28 cellular contexts compared by ENCODE assay signal in the genomic region with DNA sequence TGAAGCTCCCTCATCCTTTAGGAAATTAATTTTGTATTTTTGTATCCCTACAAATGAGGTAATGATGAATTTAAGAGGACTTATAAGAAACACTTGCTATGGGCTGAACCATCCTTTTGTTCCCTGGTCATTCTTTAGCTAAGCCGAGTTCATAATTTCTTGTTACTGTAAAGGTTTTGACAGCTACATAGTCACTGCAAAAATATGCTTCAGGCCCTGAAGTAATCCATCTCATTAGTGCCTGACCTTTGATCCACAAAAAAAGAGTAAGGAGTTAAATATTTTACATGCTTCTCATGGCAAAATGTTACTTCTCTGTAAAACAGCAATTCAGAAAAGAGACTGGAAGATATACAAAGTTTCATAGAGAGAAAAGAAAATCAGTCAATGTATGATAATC.
DNase-seq lines count a peak whose midpoint lies in the region; ATAC-seq, FAIRE-seq and TF ChIP-seq lines count a peak whose summit lies in the region.
"Had no signal": no experiment of that assay in that cellular context is flagged by ENCODE, and none has a peak within 500 bp of the region (broad histone marks: within the 10 kb centered on the region; RNA-seq: fewer than 3 reads in every experiment).

No MANE protein-coding gene starts in this region.

- H3K9me3 ChIP-seq in astrocyte (ENCODE audit: insufficient read depth, low read depth, low read length) (no peaks in the 10 kb centered on the region), body of pancreas (no peaks in the 10 kb centered on the region), heart right ventricle (peaks cover 0 to 9% (median 0%) of the 10 kb centered on the region in 11 donors)
- H3K9me3 ChIP-seq: right atrium auricular region, transverse colon had no signal

- no peak overlapping the region for H3K4me2 ChIP-seq in astrocyte (ENCODE audit: low read length)
- H3K4me2 ChIP-seq: hepatocyte had no signal

- H3K4me3 Mint-ChIP-seq in astrocyte (ENCODE audit: unreplicated experiment) = no peak overlapping the region
- H3K4me3 Mint-ChIP-seq: activated CD8-positive, alpha-beta T cell treated with anti-CD3 and anti-CD28 coated beads, Interleukin-2, amount 10 ng/mL, durations not matched to agents 7 days and 5 days; activated naive CD4-positive, alpha-beta T cell treated with anti-CD3 and anti-CD28 coated beads, Interleukin-2, amount 50 U/mL, for 24 hours; CD4-positive, alpha-beta memory T cell; IgD-negative memory B cell; neural crest cell had no signal

- H3K36me3 ChIP-seq in astrocyte (ENCODE audit: insufficient read depth, low read length) = no peaks in the 10 kb centered on the region
- H3K36me3 ChIP-seq in body of pancreas (replicated peaks in 1 of 2; ENCODE audit: insufficient read depth in 1 of 2, low read depth in 2 of 2) = no peaks in the 10 kb centered on the region
- no peaks in the 10 kb centered on the region for H3K36me3 ChIP-seq in heart right ventricle
- H3K36me3 ChIP-seq: breast epithelium, right atrium auricular region, transverse colon had no signal

- peak; percentile 50 for FAIRE-seq in H54 (lab: Jason Lieb, UNC)
- FAIRE-seq in astrocyte (lab: Jason Lieb, UNC) = peak; percentile 5
- FAIRE-seq: H1, keratinocyte had no signal

- H3K36me3 Mint-ChIP-seq in astrocyte (ENCODE audit: low read depth, unreplicated experiment) = no peaks in the 10 kb centered on the region
- H3K36me3 Mint-ChIP-seq: activated naive CD4-positive, alpha-beta T cell treated with anti-CD3 and anti-CD28 coated beads, Interleukin-2, amount 50 U/mL, for 24 hours; CD4-positive, alpha-beta memory T cell; IgD-negative memory B cell had no signal

- no peak overlapping the region for H2AFZ ChIP-seq in astrocyte (ENCODE audit: low read depth, low read length)
- H2AFZ ChIP-seq: hepatocyte had no signal

- H3K79me2 ChIP-seq in astrocyte (ENCODE audit: insufficient read depth, low read length) = no peaks in the 10 kb centered on the region
- H3K79me2 ChIP-seq: hepatocyte had no signal

- H3K4me1 Mint-ChIP-seq in astrocyte (ENCODE audit: low read depth, unreplicated experiment) = peaks cover 14% of the 10 kb centered on the region
- H3K4me1 Mint-ChIP-seq: activated naive CD4-positive, alpha-beta T cell treated with anti-CD3 and anti-CD28 coated beads, Interleukin-2, amount 50 U/mL, for 24 hours; CD4-positive, alpha-beta memory T cell; IgD-negative memory B cell; neural crest cell had no signal

- H3K9ac ChIP-seq in astrocyte (ENCODE audit: low read length) = no peak overlapping the region

- DNase-seq in A172 (ENCODE audit: low spot score) = peak; percentile 65
- DNase-seq in H54 (ENCODE audit: insufficient read length, low spot score) = no peak
- peak; percentile 87 for DNase-seq in astrocyte (ENCODE audit: low read depth)
- DNase-seq in foreskin fibroblast = peak; percentile 72 to 86
- no peak for DNase-seq in NCI-H2107 treated with DMSO at 0.1 percent for 48 hours (lab: John Stamatoyannopoulos, UW; ENCODE audit: unreplicated experiment)
- no peak for DNase-seq in body of pancreas
- no peak for DNase-seq in SHP77 treated with DMSO at 0.1 percent for 48 hours (lab: John Stamatoyannopoulos, UW)
- DNase-seq in heart right ventricle = no peak
- DNase-seq: activated CD8-positive, alpha-beta T cell treated with anti-CD3 and anti-CD28 coated beads, Interleukin-2, amount 10 ng/mL, durations not matched to agents 7 days and 5 days; activated T-cell treated with anti-CD3 and anti-CD28 coated beads, Interleukin-2, amount 50 U/mL, for 48 hours; CD4-positive, alpha-beta memory T cell; DMS79; dorsolateral prefrontal cortex; midbrain; NCI-H1694 treated with DMSO at 0.1 percent for 48 hours; NCI-H446 treated with DMSO at 0.1 percent for 48 hours; stimulated activated naive CD4-positive, alpha-beta T cell treated with Interleukin-2 at 50 U/mL for 16 hours; transverse colon had no signal

- H3K27me3 ChIP-seq in astrocyte (ENCODE audit: insufficient read depth, low read length) = no peaks in the 10 kb centered on the region
- no peaks in the 10 kb centered on the region for H3K27me3 ChIP-seq in body of pancreas
- H3K27me3 ChIP-seq in heart right ventricle = no peaks in the 10 kb centered on the region
- H3K27me3 ChIP-seq: breast epithelium, dorsolateral prefrontal cortex, hepatocyte, right atrium auricular region, transverse colon had no signal

- no peak overlapping the region for H3K27ac Mint-ChIP-seq in astrocyte (ENCODE audit: unreplicated experiment)
- H3K27ac Mint-ChIP-seq: activated CD8-positive, alpha-beta T cell treated with anti-CD3 and anti-CD28 coated beads, Interleukin-2, amount 10 ng/mL, durations not matched to agents 7 days and 5 days; activated naive CD4-positive, alpha-beta T cell treated with anti-CD3 and anti-CD28 coated beads, Interleukin-2, amount 50 U/mL, for 24 hours; CD4-positive, alpha-beta memory T cell; IgD-negative memory B cell had no signal

- WGBS in body of pancreas, 2 donors = 28 to 35% methylated on average over 1 of the region's 1 CpG
- WGBS in heart right ventricle, 2 donors = 70 to 73% methylated on average over 1 of the region's 1 CpG

- peaks cover 17% of the 10 kb centered on the region for H3K27me3 Mint-ChIP-seq in astrocyte (ENCODE audit: low read depth, unreplicated experiment)
- H3K27me3 Mint-ChIP-seq: activated naive CD4-positive, alpha-beta T cell treated with anti-CD3 and anti-CD28 coated beads, Interleukin-2, amount 50 U/mL, for 24 hours; CD4-positive, alpha-beta memory T cell; IgD-negative memory B cell had no signal

- H3K4me3 ChIP-seq in astrocyte (ENCODE audit: insufficient read depth, low read depth, low read length) (no peak overlapping the region), foreskin fibroblast (ENCODE audit: low read depth in 1 of 2, low read length in 2 of 2) (no peak overlapping the region), body of pancreas (no peak overlapping the region), heart right ventricle (no peak overlapping the region)
- H3K4me3 ChIP-seq: breast epithelium, dorsolateral prefrontal cortex, hepatocyte, right atrium auricular region, transverse colon had no signal

- no peaks in the 10 kb centered on the region for H3K4me1 ChIP-seq in astrocyte (ENCODE audit: insufficient read depth, low read length)
- H3K4me1 ChIP-seq in body of pancreas = no peaks in the 10 kb centered on the region
- no peaks in the 10 kb centered on the region for H3K4me1 ChIP-seq in heart right ventricle
- H3K4me1 ChIP-seq: breast epithelium, right atrium auricular region, transverse colon had no signal

- no peak for TF ChIP-seq POLR2A in H54 (IDR thresholded peaks at IDR 0.05; ENCODE audit: low read depth, low read length)
- no peak for TF ChIP-seq POLR2A in body of pancreas (IDR thresholded peaks at IDR 0.05)

- H3K27ac ChIP-seq in astrocyte (ENCODE audit: low read depth, low read length) (no peak overlapping the region), body of pancreas (no peak overlapping the region), heart right ventricle (no peak overlapping the region)
- H3K27ac ChIP-seq: 22Rv1, breast epithelium, dorsolateral prefrontal cortex, hepatocyte, right atrium auricular region, transverse colon had no signal

- TF ChIP-seq CTCF in astrocyte (IDR thresholded peaks at IDR 0.05; ENCODE audit: insufficient read depth, low read depth, low read length) (no peak), foreskin fibroblast (IDR thresholded peaks at IDR 0.05; ENCODE audit: low read depth, low read length) (no peak), body of pancreas (IDR thresholded peaks at IDR 0.05) (no peak), heart right ventricle (IDR thresholded peaks at IDR 0.05) (no peak)

- intact Hi-C loops in body of pancreas (cut with DNase I) (no loop called here), heart right ventricle (cut with DNase I) (no loop called here)

- no peaks in the 10 kb centered on the region for H4K20me1 ChIP-seq in astrocyte (ENCODE audit: insufficient read depth, low read length)

- ATAC-seq in body of pancreas (no peak), heart right ventricle (no peak)
- ATAC-seq: activated CD8-positive, alpha-beta T cell treated with anti-CD3 and anti-CD28 coated beads, Interleukin-2, amount 10 ng/mL, durations not matched to agents 7 days and 5 days; Right ventricle myocardium inferior had no signal

- peaks cover 11% of the 10 kb centered on the region for H3K9me3 Mint-ChIP-seq in astrocyte (ENCODE audit: unreplicated experiment)

Comparison
In these comparisons a context has a peak if more than half of its experiments do, and no peak if none do; other contexts are left out.
1. DNase-seq: peak in A172 (single experiment), astrocyte (single experiment) and foreskin fibroblast (2 of 2); none in H54 (single experiment), NCI-H2107 treated with DMSO at 0.1 percent for 48 hours (single experiment), body of pancreas (0 of 4), SHP77 treated with DMSO at 0.1 percent for 48 hours (single experiment) and heart right ventricle (0 of 2).